1 cellular context compared by ENCODE assay signal in genomic region chr2:199455533-199456382, GRCh38.
A peak's percentile ranks its signal among the peaks of the same experiment; 100 is the strongest.
TF ChIP-seq lines count a peak whose summit lies in the region.

No MANE protein-coding gene starts in this region.

TF ChIP-seq in HEK293, 187 proteins besides CTCF, POLR2A, EP300 and RAD21 (continued from another document):
- TF ChIP-seq ZNF292 (tag by site-specific recombination; IDR thresholded peaks at IDR 0.05; ENCODE audit: borderline replicate concordance, low read depth) (no peak), ZNF529 (tag by site-specific recombination; IDR thresholded peaks at IDR 0.05; ENCODE audit: insufficient replicate concordance) (no peak), ZNF121 (tag by site-specific recombination; IDR thresholded peaks at IDR 0.05) (no peak), TSHZ1 (tag by site-specific recombination; IDR thresholded peaks at IDR 0.05; ENCODE audit: borderline replicate concordance) (peak; percentile 72; the same call in 1 of the 2 replicates), ZSCAN16 (tag by site-specific recombination; IDR thresholded peaks at IDR 0.05) (no peak), ZEB2 (tag by site-specific recombination; IDR thresholded peaks at IDR 0.05) (peak; percentile 90), ZBTB11 (tag by site-specific recombination; conservative IDR thresholded peaks at IDR 0.05; ENCODE audit: low read depth) (no peak), ZNF37A (tag by site-specific recombination; IDR thresholded peaks at IDR 0.05) (no peak), KLF1 (tag by site-specific recombination; IDR thresholded peaks at IDR 0.05) (no peak), MZF1 (tag by site-specific recombination; IDR thresholded peaks at IDR 0.05; ENCODE audit: borderline replicate concordance) (no peak), ZNF621 (tag by site-specific recombination; IDR thresholded peaks at IDR 0.05) (no peak), ZNF768 (tag by site-specific recombination; IDR thresholded peaks at IDR 0.05) (no peak), GLI2 (tag by site-specific recombination; IDR thresholded peaks at IDR 0.05; ENCODE audit: borderline replicate concordance, low read depth) (peak; percentile 67; the same call in 1 of the 2 replicates), ZNF175 (tag by site-specific recombination; IDR thresholded peaks at IDR 0.05) (no peak), ZNF548 (tag by site-specific recombination; IDR thresholded peaks at IDR 0.05) (no peak), ZNF184 (tag by site-specific recombination; IDR thresholded peaks at IDR 0.05) (no peak), SP7 (tag by site-specific recombination; IDR thresholded peaks at IDR 0.05) (peak; percentile 92), ZNF449 (tag by site-specific recombination; IDR thresholded peaks at IDR 0.05) (peak; percentile 53; the same call in 1 of the 2 replicates), KLF10 (tag by site-specific recombination; IDR thresholded peaks at IDR 0.05) (no peak; the same call in 1 of the 2 replicates), ZNF555 (tag by site-specific recombination; conservative IDR thresholded peaks at IDR 0.05) (no peak), ZNF324 (tag by site-specific recombination; IDR thresholded peaks at IDR 0.05) (0 out of 2 replicates have a peak, but pooled peaks have one; percentile 53), SP3 (tag by site-specific recombination; IDR thresholded peaks at IDR 0.05) (no peak), ZNF701 (tag by site-specific recombination; IDR thresholded peaks at IDR 0.05) (no peak), PBX3 (CRISPR knock-in tag; IDR thresholded peaks at IDR 0.05) (no peak), ZSCAN23 (tag by site-specific recombination; IDR thresholded peaks at IDR 0.05) (no peak), ZNF214 (tag by site-specific recombination; IDR thresholded peaks at IDR 0.05; ENCODE audit: borderline replicate concordance) (no peak), ZNF169 (tag by site-specific recombination; IDR thresholded peaks at IDR 0.05) (no peak), AEBP2 (tag by site-specific recombination; IDR thresholded peaks at IDR 0.05; ENCODE audit: borderline replicate concordance) (no peak), ZXDB (tag by site-specific recombination; IDR thresholded peaks at IDR 0.05) (peak; percentile 86), ZNF24 (tag by site-specific recombination; IDR thresholded peaks at IDR 0.05) (peak; percentile 84), ZNF785 (tag by site-specific recombination; IDR thresholded peaks at IDR 0.05) (no peak), BCL11A (tag by site-specific recombination; IDR thresholded peaks at IDR 0.05; ENCODE audit: low read depth) (0 out of 2 replicates have a peak, but pooled peaks have one; percentile 66), ZNF362 (tag by site-specific recombination; IDR thresholded peaks at IDR 0.05) (no peak), ZNF843 (tag by site-specific recombination; IDR thresholded peaks at IDR 0.05) (peak; percentile 95), ZNF792 (tag by site-specific recombination; IDR thresholded peaks at IDR 0.05) (0 out of 2 replicates have a peak, but pooled peaks have one; percentile 27), ZNF549 (tag by site-specific recombination; IDR thresholded peaks at IDR 0.05) (no peak), ZNF558 (tag by site-specific recombination; IDR thresholded peaks at IDR 0.05) (0 out of 2 replicates have a peak, but pooled peaks have one; percentile 9), ZNF561 (tag by site-specific recombination; IDR thresholded peaks at IDR 0.05; ENCODE audit: borderline replicate concordance) (peak; percentile 94), KLF16 (tag by site-specific recombination; IDR thresholded peaks at IDR 0.05) (peak; percentile 51; the same call in 1 of the 2 replicates), ZNF777 (tag by site-specific recombination; IDR thresholded peaks at IDR 0.05; ENCODE audit: borderline replicate concordance) (no peak), ZNF2 (tag by site-specific recombination; IDR thresholded peaks at IDR 0.05) (peak; percentile 76), ZBTB10 (tag by site-specific recombination; IDR thresholded peaks at IDR 0.05) (peak; percentile 59; the same call in 1 of the 2 replicates), KLF17 (tag by site-specific recombination; IDR thresholded peaks at IDR 0.05) (peak; percentile 77), ZNF521 (tag by site-specific recombination; IDR thresholded peaks at IDR 0.05) (no peak), ZNF19 (tag by site-specific recombination; IDR thresholded peaks at IDR 0.05; ENCODE audit: low read depth) (no peak), ZNF48 (tag by site-specific recombination; IDR thresholded peaks at IDR 0.05) (no peak)
